Comparison of ENCODE assay signal across 28 cellular contexts in the genomic region with DNA sequence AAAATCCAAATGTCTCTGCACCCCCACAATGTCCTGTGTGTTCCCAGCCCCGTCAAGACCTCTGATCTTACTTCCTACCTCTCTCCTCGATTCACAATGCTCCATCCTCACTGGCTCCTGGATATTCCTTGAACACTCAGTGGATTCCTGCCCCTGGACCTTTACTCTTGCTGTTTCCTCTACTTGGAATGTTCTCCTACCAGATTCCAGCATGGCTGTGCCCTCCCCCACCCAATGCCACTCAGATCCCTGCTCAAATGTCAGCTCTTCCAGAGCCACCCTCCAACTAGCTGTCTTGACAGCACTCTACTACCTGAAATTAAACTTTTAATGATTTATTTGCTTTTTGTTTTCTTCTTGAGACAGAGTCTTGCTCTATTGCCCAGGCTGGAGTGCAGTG.
"Had no signal": no experiment of that assay in that cellular context is flagged by ENCODE, and none has a peak within 500 bp of the region (broad histone marks: within the 10 kb centered on the region; RNA-seq: fewer than 3 reads in every experiment).

No MANE protein-coding gene starts in this region.

- H3K36me3 ChIP-seq: adrenal gland, heart right ventricle, left lung, lower lobe of right lung, stomach, tibial artery had no signal

- H3K4me3 ChIP-seq: adrenal gland, coronary artery, dorsolateral prefrontal cortex, heart right ventricle, left lung, lower lobe of right lung, stomach, tibial artery had no signal

- DNase-seq: activated CD4-positive, alpha-beta memory T cell treated with anti-CD3 and anti-CD28 coated beads for 36 hours; activated CD4-positive, alpha-beta T cell treated with anti-CD3 and anti-CD28 coated beads, Interleukin-2, amount 10 ng/mL, durations not matched to agents 24 days and 14 days; activated CD4-positive, CD25-positive, alpha-beta regulatory T cell treated with anti-CD3 and anti-CD28 coated beads, Interleukin-2, amount 50 U/mL, for 72 hours; activated CD8-positive, alpha-beta memory T cell treated with anti-CD3 and anti-CD28 coated beads, Interleukin-2, amount 50 U/mL, for 4 hours; activated effector memory CD4-positive, alpha-beta T cell treated with anti-CD3 and anti-CD28 coated beads, Interleukin-2, amount 50 U/mL, for 16 hours; activated naive CD4-positive, alpha-beta T cell treated with anti-CD3 and anti-CD28 coated beads for 36 hours; activated naive CD8-positive, alpha-beta T cell treated with anti-CD3 and anti-CD28 coated beads for 36 hours; activated T-cell treated with anti-CD3 and anti-CD28 coated beads, Interleukin-2, amount 50 U/mL, for 1 hour; adrenal gland; aorta; dorsolateral prefrontal cortex; effector memory CD4-positive, alpha-beta T cell; foreskin melanocyte; heart right ventricle; left lung; lower lobe of right lung; mesendoderm; natural killer cell; posterior cingulate gyrus; right cardiac atrium; stimulated activated CD4-positive, alpha-beta T cell treated with anti-CD3 and anti-CD28 coated beads, Interleukin-15, amount 100 ng/mL, for 24 hours; stimulated activated CD4-positive, alpha-beta T cell treated with anti-CD3 and anti-CD28 coated beads, Interleukin-2, amount 100 ng/mL, for 24 hours; stimulated activated naive B cell treated with anti-CD40 and anti-IgM and Interleukin-4, amounts not matched to agents 10 μg/mL and 1 μg/mL and 100 μg/mL, for 72 hours; stomach; T-helper 2 cell; tibial artery had no signal

- H3K27ac ChIP-seq: adrenal gland, coronary artery, dorsolateral prefrontal cortex, heart right ventricle, left lung, lower lobe of right lung, tibial artery had no signal

- H3K9me3 ChIP-seq: adrenal gland, heart right ventricle, left lung, lower lobe of right lung, stomach, tibial artery had no signal

- H3K4me1 ChIP-seq: adrenal gland, heart right ventricle, left lung, lower lobe of right lung, tibial artery had no signal

- ATAC-seq: esophagus mucosa; heart right ventricle; left lung; lower lobe of right lung; natural killer cell; right cardiac atrium; stimulated activated naive B cell treated with anti-CD40 and anti-IgM and Interleukin-4, amounts not matched to agents 10 μg/mL and 1 μg/mL and 100 μg/mL, for 72 hours had no signal

- H3K27me3 ChIP-seq: adrenal gland, dorsolateral prefrontal cortex, left lung, stomach, tibial artery had no signal
